In genomic region chr18:80262241-80263033, GRCh38 we compare ENCODE assay signal across 8 cellular contexts. TPM values are rescaled to one million over a fixed set of nuclear protein-coding genes. Genes with fewer than 3 reads are reported as not detected.
DNase-seq lines count a peak whose midpoint lies in the region; ATAC-seq and TF ChIP-seq lines count a peak whose summit lies in the region.
"Not testable (repeated sequence)": the region's sequence is repeated elsewhere in the genome, so short reads cannot be mapped to it uniquely, and the experiment has no call there.

No MANE protein-coding gene starts in this region.

- not testable (repeated sequence) for H3K4me1 Mint-ChIP-seq in CD4-positive, alpha-beta memory T cell; endothelial cell (ENCODE audit: unreplicated experiment); immature natural killer cell; osteocyte (ENCODE audit: unreplicated experiment)

- DNase-seq in CD4-positive, alpha-beta memory T cell = peak in 3 of 5 donors; percentile 9 to 54 (median 39)
- peak; percentile 29 to 65 for DNase-seq in activated naive CD4-positive, alpha-beta T cell treated with anti-CD3 and anti-CD28 coated beads, Interleukin-2, amount 50 U/mL, for 72 hours (ENCODE audit: low spot score in 2 of 2)
- DNase-seq in endothelial cell (ENCODE audit: low spot score) (peak; percentile 60), immature natural killer cell (peak in 2 of 3 donors; percentile 9 to 26), osteocyte (ENCODE audit: extremely low spot score, unreplicated experiment) (peak; percentile 86), stomach (peak; percentile 54)

- not testable (repeated sequence) for H3K36me3 ChIP-seq in CD4-positive, alpha-beta memory T cell (ENCODE audit: insufficient read depth, low read length); stomach

- TF ChIP-seq CTCF in VCaP (conservative IDR thresholded peaks at IDR 0.05) (peak; percentile 68), endothelial cell (IDR thresholded peaks at IDR 0.05; ENCODE audit: unreplicated experiment) (peak; percentile 96), osteocyte (IDR thresholded peaks at IDR 0.05) (peak; percentile 66), stomach (IDR thresholded peaks at IDR 0.05) (peak in 3 of 7 experiments; percentile 22 to 59 (median 38))

- ATAC-seq in HG03097 (IDR thresholded peaks at IDR 0.05; ENCODE audit: low FRiP score, unreplicated experiment) = peak; percentile 61
- ATAC-seq in activated naive CD4-positive, alpha-beta T cell treated with anti-CD3 and anti-CD28 coated beads, Interleukin-2, amount 50 U/mL, for 72 hours = peak in 1 of 2 donors; percentile 74

- H3K4me3 ChIP-seq in CD4-positive, alpha-beta memory T cell (ENCODE audit: low read length in 2 of 2); stomach: not testable (repeated sequence)

- not testable (repeated sequence) for H3K4me3 Mint-ChIP-seq in CD4-positive, alpha-beta memory T cell; osteocyte (ENCODE audit: unreplicated experiment)
- H3K4me3 Mint-ChIP-seq in endothelial cell (ENCODE audit: unreplicated experiment) = peak overlapping the region; percentile 42
- peak overlapping the region in 1 of 5 donors; percentile 15 for H3K4me3 Mint-ChIP-seq in immature natural killer cell

- H3K9me3 Mint-ChIP-seq in CD4-positive, alpha-beta memory T cell; activated naive CD4-positive, alpha-beta T cell treated with anti-CD3 and anti-CD28 coated beads, Interleukin-2, amount 50 U/mL, for 72 hours; endothelial cell (ENCODE audit: unreplicated experiment); immature natural killer cell; osteocyte (ENCODE audit: unreplicated experiment): not testable (repeated sequence)

- POLR2A ChIA-PET in CD4-positive, alpha-beta memory T cell (lab: Charles Lee; ENCODE audit: partially characterized antibody) = not testable (repeated sequence)

- intact Hi-C loops in CD4-positive, alpha-beta memory T cell (cut with micrococcal nuclease); stomach (cut with DNase I; ENCODE audit: low total_unique reads): not testable (repeated sequence)

- not testable (repeated sequence) for H3K9me3 ChIP-seq in CD4-positive, alpha-beta memory T cell (ENCODE audit: control insufficient read depth in 1 of 2, low read length in 2 of 2); stomach

- H3K27me3 ChIP-seq in CD4-positive, alpha-beta memory T cell (ENCODE audit: insufficient read depth, low read length); stomach: not testable (repeated sequence)

- not testable (repeated sequence) for TF ChIP-seq EP300 in stomach (IDR thresholded peaks at IDR 0.05)

- H3K27ac ChIP-seq in CD4-positive, alpha-beta memory T cell (ENCODE audit: low read depth, low read length); VCaP; stomach: not testable (repeated sequence)

- CTCF ChIA-PET in CD4-positive, alpha-beta memory T cell (lab: Charles Lee; ENCODE audit: partially characterized antibody) = not testable (repeated sequence)

- peak overlapping the region in 3 of 7 donors; percentile 17 to 73 (median 71) for H3K27ac Mint-ChIP-seq in CD4-positive, alpha-beta memory T cell
- not testable (repeated sequence) for H3K27ac Mint-ChIP-seq in activated naive CD4-positive, alpha-beta T cell treated with anti-CD3 and anti-CD28 coated beads, Interleukin-2, amount 50 U/mL, for 72 hours; endothelial cell (ENCODE audit: unreplicated experiment); immature natural killer cell; osteocyte (ENCODE audit: unreplicated experiment)

- TF ChIP-seq POLR2A in stomach (IDR thresholded peaks at IDR 0.05) = not testable (repeated sequence)

- H3K36me3 Mint-ChIP-seq in CD4-positive, alpha-beta memory T cell; activated naive CD4-positive, alpha-beta T cell treated with anti-CD3 and anti-CD28 coated beads, Interleukin-2, amount 50 U/mL, for 72 hours; endothelial cell (ENCODE audit: low read depth, unreplicated experiment); immature natural killer cell; osteocyte (ENCODE audit: unreplicated experiment): not testable (repeated sequence)

- 69 to 86% (median 75%) methylated on average over 40 to 91 of the region's 91 CpGs for WGBS in stomach, 5 donors

- not testable (repeated sequence) for H3K4me1 ChIP-seq in CD4-positive, alpha-beta memory T cell (ENCODE audit: insufficient read depth, low read length); stomach

- not testable (repeated sequence) for H3K27me3 Mint-ChIP-seq in CD4-positive, alpha-beta memory T cell; endothelial cell (ENCODE audit: unreplicated experiment); immature natural killer cell (ENCODE audit: low read depth in 3 of 3); osteocyte (ENCODE audit: unreplicated experiment)

RNA-seq across cellular contexts. Expression of gene PARD6G, which starts 15.1 kb away (rescaled TPM):
- 1 to 10 TPM in 1 of 2 experiments, under 1 TPM in 1; 0.28 to 1.3 TPM for total RNA-seq in CD4-positive, alpha-beta memory T cell
- polyA plus RNA-seq in CD4-positive, alpha-beta memory T cell = under 1 TPM in 1 of 2 donors, not detected in 1; 0.13 TPM
- total RNA-seq in activated naive CD4-positive, alpha-beta T cell treated with anti-CD3 and anti-CD28 coated beads, Interleukin-2, amount 50 U/mL, for 72 hours = under 1 TPM in 1 of 2 donors, not detected in 1; 0.58 TPM
- total RNA-seq in endothelial cell (ENCODE audit: unreplicated experiment) (10.4 TPM), osteocyte (16.5 and 18.9 TPM in 2 replicates), stomach (10 to 100 TPM in 1 of 5 donors, 1 to 10 TPM in 4; 1.8 to 15.9 (median 4.1) TPM)
- polyA plus RNA-seq in immature natural killer cell (under 1 TPM in 2 of 3 donors, not detected in 1; 0.06 to 0.34 TPM), stomach (1 to 10 TPM; 1.5 to 7.5 (median 2.2) TPM)

Comparison
In these comparisons a context has a peak if more than half of its experiments do, and no peak if none do; other contexts are left out.
1. DNase-seq: peak in every context shown above with its lines; median percentile 86 in osteocyte; 60 in endothelial cell; 54 in stomach; 47 in activated naive CD4-positive, alpha-beta T cell treated with anti-CD3 and anti-CD28 coated beads, Interleukin-2, amount 50 U/mL, for 72 hours; 39 in CD4-positive, alpha-beta memory T cell; 18 in immature natural killer cell.